In the genomic region with DNA sequence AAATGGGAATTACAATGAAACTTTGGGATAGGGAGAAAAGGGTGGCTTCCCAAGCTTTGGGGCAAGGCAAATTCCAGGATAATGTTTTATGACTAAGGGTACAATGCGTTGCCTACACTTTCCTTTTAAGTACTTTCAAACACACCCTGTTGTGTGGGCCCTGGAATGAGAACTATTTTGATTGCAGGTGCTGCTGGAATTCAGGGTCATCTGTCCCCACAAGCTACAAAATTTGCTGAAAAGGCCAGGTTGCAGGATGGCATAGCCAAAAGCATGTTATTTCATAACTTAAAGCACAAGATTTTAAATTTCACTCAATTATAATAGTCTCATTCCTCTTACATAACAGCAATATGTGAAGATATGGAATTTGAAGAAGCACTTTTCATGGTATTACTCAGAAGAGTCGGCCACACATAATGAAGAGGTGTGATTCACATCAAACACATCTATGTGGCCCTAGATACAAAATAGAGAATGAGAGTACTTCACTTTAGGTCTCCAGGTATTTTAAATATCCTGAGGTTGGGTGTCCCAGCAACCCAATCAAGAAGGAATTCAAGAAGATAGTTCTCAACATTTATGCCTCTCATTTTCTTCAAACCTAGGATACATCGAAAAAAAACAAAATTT, we compare ENCODE assay signal across 1 cellular context.
A peak's percentile ranks its signal among the peaks of the same experiment; 100 is the strongest.
TF ChIP-seq lines count a peak whose summit lies in the region.

No MANE protein-coding gene starts in this region.

TF ChIP-seq in HCT116, 20 proteins besides CTCF, POLR2A, EP300 and RAD21 (continued from another document):
- TF ChIP-seq, protein P1, sequence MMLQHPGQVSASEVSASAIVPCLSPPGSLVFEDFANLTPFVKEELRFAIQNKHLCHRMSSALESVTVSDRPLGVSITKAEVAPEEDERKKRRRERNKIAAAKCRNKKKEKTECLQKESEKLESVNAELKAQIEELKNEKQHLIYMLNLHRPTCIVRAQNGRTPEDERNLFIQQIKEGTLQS (IDR thresholded peaks at IDR 0.05): peak; percentile 59
- TF ChIP-seq EZH2phosphoT487 (IDR thresholded peaks at IDR 0.05; ENCODE audit: borderline replicate concordance): no peak
- peak; percentile 76 for TF ChIP-seq CEBPB (IDR thresholded peaks at IDR 0.05; ENCODE audit: low read depth)
- TF ChIP-seq CBX3 (IDR thresholded peaks at IDR 0.05; ENCODE audit: low read depth): peak; percentile 46; the same call in 1 of the 2 replicates
- no peak for TF ChIP-seq TCF7L2 (IDR thresholded peaks at IDR 0.05; ENCODE audit: borderline replicate concordance, extremely low read depth, insufficient read depth, insufficient read length)
- no peak for TF ChIP-seq ZFX (IDR thresholded peaks at IDR 0.05)
- TF ChIP-seq SIN3A (IDR thresholded peaks at IDR 0.05; ENCODE audit: low read depth): peak; percentile 63; the same call in 1 of the 2 replicates
- TF ChIP-seq ZNF274 (IDR thresholded peaks at IDR 0.05; ENCODE audit: low read depth, low read length): no peak
- TF ChIP-seq, protein P2, sequence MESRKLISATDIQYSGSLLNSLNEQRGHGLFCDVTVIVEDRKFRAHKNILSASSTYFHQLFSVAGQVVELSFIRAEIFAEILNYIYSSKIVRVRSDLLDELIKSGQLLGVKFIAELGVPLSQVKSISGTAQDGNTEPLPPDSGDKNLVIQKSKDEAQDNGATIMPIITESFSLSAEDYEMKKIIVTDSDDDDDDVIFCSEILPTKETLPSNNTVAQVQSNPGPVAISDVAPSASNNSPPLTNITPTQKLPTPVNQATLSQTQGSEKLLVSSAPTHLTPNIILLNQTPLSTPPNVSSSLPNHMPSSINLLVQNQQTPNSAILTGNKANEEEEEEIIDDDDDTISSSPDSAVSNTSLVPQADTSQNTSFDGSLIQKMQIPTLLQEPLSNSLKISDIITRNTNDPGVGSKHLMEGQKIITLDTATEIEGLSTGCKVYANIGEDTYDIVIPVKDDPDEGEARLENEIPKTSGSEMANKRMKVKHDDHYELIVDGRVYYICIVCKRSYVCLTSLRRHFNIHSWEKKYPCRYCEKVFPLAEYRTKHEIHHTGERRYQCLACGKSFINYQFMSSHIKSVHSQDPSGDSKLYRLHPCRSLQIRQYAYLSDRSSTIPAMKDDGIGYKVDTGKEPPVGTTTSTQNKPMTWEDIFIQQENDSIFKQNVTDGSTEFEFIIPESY (IDR thresholded peaks at IDR 0.05; ENCODE audit: extremely low read depth, insufficient replicate concordance, low read length): no peak
- TF ChIP-seq EZH2 (IDR thresholded peaks at IDR 0.05): no peak
- TF ChIP-seq SP1 (IDR thresholded peaks at IDR 0.05; ENCODE audit: low read depth): peak; percentile 68
- peak; percentile 37; the same call in 1 of the 2 replicates for TF ChIP-seq SRF (IDR thresholded peaks at IDR 0.05; ENCODE audit: low read depth)
- TF ChIP-seq EGR1 (IDR thresholded peaks at IDR 0.05; ENCODE audit: low read depth): peak; percentile 68; the same call in 1 of the 2 replicates
TF ChIP-seq in HCT116: peak in this region for 10.
